ENCODE assay signal across 13 cellular contexts in genomic region chr2:43462866-43463641, GRCh38.
DNase-seq lines count a peak whose midpoint lies in the region; ATAC-seq, FAIRE-seq and TF ChIP-seq lines count a peak whose summit lies in the region.
"Had no signal": no experiment of that assay in that cellular context is flagged by ENCODE, and none has a peak within 500 bp of the region (broad histone marks: within the 10 kb centered on the region; RNA-seq: fewer than 3 reads in every experiment).

No MANE protein-coding gene starts in this region.

- H4K20me1 ChIP-seq in KMS-11 (ENCODE audit: insufficient read depth): no peaks in the 10 kb centered on the region

- H3K27me3 ChIP-seq in KMS-11 (ENCODE audit: insufficient read depth, low read depth) (no peaks in the 10 kb centered on the region), gastroesophageal sphincter (no peaks in the 10 kb centered on the region), small intestine (ENCODE audit: control insufficient read depth in 2 of 2, insufficient read depth in 2 of 2, low read length in 2 of 2) (no peaks in the 10 kb centered on the region)
- H3K27me3 ChIP-seq: dorsolateral prefrontal cortex had no signal

- H3K27ac ChIP-seq in KMS-11: peak overlapping the region; percentile 70; the same call in 1 of the 2 replicates
- peak overlapping the region in 3 of 4 donors; percentile 48 to 64 (median 64) for H3K27ac ChIP-seq in gastroesophageal sphincter
- peak overlapping the region in 1 of 2 donors; percentile 70 for H3K27ac ChIP-seq in small intestine (ENCODE audit: low read depth in 1 of 2, low read length in 1 of 2)

- H3K9me3 ChIP-seq in gastroesophageal sphincter: no peaks in the 10 kb centered on the region
- no peaks in the 10 kb centered on the region for H3K9me3 ChIP-seq in small intestine (ENCODE audit: control insufficient read depth, low read depth)

- H3K4me1 ChIP-seq in KMS-11 (ENCODE audit: low read depth, poor library complexity, severe bottlenecking) (peaks cover 59% of the 10 kb centered on the region), gastroesophageal sphincter (peaks cover 31 to 80% (median 33%) of the 10 kb centered on the region in 3 donors), small intestine (ENCODE audit: control insufficient read depth in 2 of 2, insufficient read depth in 1 of 2, low read depth in 1 of 2, low read length in 1 of 2) (peaks cover 0 to 6% of the 10 kb centered on the region in 2 donors)

- ATAC-seq in gastroesophageal sphincter (no peak), GM18909 (IDR thresholded peaks at IDR 0.05; ENCODE audit: poor library complexity, unreplicated experiment) (no peak), HG03039 (IDR thresholded peaks at IDR 0.05; ENCODE audit: unreplicated experiment) (no peak)

- H3K36me3 ChIP-seq in KMS-11 (ENCODE audit: insufficient read depth): no peaks in the 10 kb centered on the region
- no peaks in the 10 kb centered on the region for H3K36me3 ChIP-seq in gastroesophageal sphincter
- peaks cover 0 to 2% of the 10 kb centered on the region in 2 donors for H3K36me3 ChIP-seq in small intestine (ENCODE audit: control insufficient read depth in 2 of 2, insufficient read depth in 2 of 2, low read length in 2 of 2)

- TF ChIP-seq CTCF in KMS-11 (conservative IDR thresholded peaks at IDR 0.05; ENCODE audit: low read depth, low read length): no peak
- TF ChIP-seq CTCF in gastroesophageal sphincter (IDR thresholded peaks at IDR 0.05): no peak

- FAIRE-seq in small intestine (lab: Jason Lieb, UNC) (no peak), H54 (lab: Jason Lieb, UNC) (no peak)

- peak overlapping the region; percentile 79 for H3K4me2 ChIP-seq in KMS-11

- no peak overlapping the region for H2AFZ ChIP-seq in KMS-11 (ENCODE audit: low read depth)

- no peaks in the 10 kb centered on the region for H3K79me2 ChIP-seq in KMS-11 (ENCODE audit: insufficient read depth, low read depth)

- no peak for TF ChIP-seq EP300 in gastroesophageal sphincter (IDR thresholded peaks at IDR 0.05)

- TF ChIP-seq POLR2A in gastroesophageal sphincter (IDR thresholded peaks at IDR 0.05): no peak
- no peak for TF ChIP-seq POLR2A in H54 (IDR thresholded peaks at IDR 0.05; ENCODE audit: low read depth, low read length)

- DNase-seq in NCI-H748 (lab: John Stamatoyannopoulos, UW; ENCODE audit: unreplicated experiment) (peak; percentile 84), small intestine (peak; percentile 45), AG08395 (ENCODE audit: low spot score) (no peak), H54 (ENCODE audit: insufficient read length, low spot score) (no peak)
- DNase-seq: dorsolateral prefrontal cortex; NCI-H1092 treated with DMSO at 0.1 percent for 48 hours; stimulated activated naive CD4-positive, alpha-beta T cell; T-helper 2 cell had no signal

- H3K4me3 ChIP-seq in KMS-11 (IDR thresholded peaks at IDR 0.05; ENCODE audit: insufficient read depth, low read depth, low read length): no peak overlapping the region
- H3K4me3 ChIP-seq in gastroesophageal sphincter: no peak overlapping the region
- H3K4me3 ChIP-seq in small intestine (ENCODE audit: low read depth in 1 of 2, low read length in 2 of 2): no peak overlapping the region
- H3K4me3 ChIP-seq: dorsolateral prefrontal cortex, skin epidermis had no signal

- no peak overlapping the region for H3K9ac ChIP-seq in KMS-11

- 9 to 43% methylated on average over 4 of the region's 4 CpGs for WGBS in gastroesophageal sphincter (ENCODE audit: low coverage in 1 of 2), 2 donors
- 14 to 40% (median 30%) methylated on average over 4 of the region's 4 CpGs for WGBS in small intestine, 3 donors

Comparison
In these comparisons a context has a peak if more than half of its experiments do, and no peak if none do; other contexts are left out.
1. DNase-seq: peak in NCI-H748 (single experiment) and small intestine (single experiment); none in AG08395 (single experiment) and H54 (single experiment).